ENCODE assay signal across 21 cellular contexts in genomic region chr18:57574866-57575265, GRCh38. TPM values are rescaled to one million over a fixed set of nuclear protein-coding genes. Genes with fewer than 3 reads are reported as not detected.
DNase-seq lines count a peak whose midpoint lies in the region; ATAC-seq and TF ChIP-seq lines count a peak whose summit lies in the region.
"Had no signal": no experiment of that assay in that cellular context is flagged by ENCODE, and none has a peak within 500 bp of the region (broad histone marks: within the 10 kb centered on the region; RNA-seq: fewer than 3 reads in every experiment).

No MANE protein-coding gene starts in this region.

- no peak for TF ChIP-seq CTCF in SK-N-SH (IDR thresholded peaks at IDR 0.05)

- H3K36me3 ChIP-seq in SK-N-SH (replicated peaks in 1 of 2; ENCODE audit: control insufficient read depth in 1 of 2, insufficient read depth in 2 of 2, low read length in 1 of 2) (peaks cover 55 to 59% of the 10 kb centered on the region in 2 experiments), muscle layer of colon (ENCODE audit: insufficient read depth, low read length) (peaks cover 44% of the 10 kb centered on the region)
- H3K36me3 ChIP-seq: SJCRH30 had no signal

- CTCF ChIA-PET in SK-N-SH (lab: Yijun Ruan, JAX) = interaction anchor here (2.5 kb wide), 1 partner anchor 13 kb away, joined by 11 read pairs; no protein-coding TSS in a partner anchor

- H3K27ac ChIP-seq in SK-N-SH (ENCODE audit: low read depth in 2 of 2, low read length in 1 of 2) (no peak overlapping the region), muscle layer of colon (ENCODE audit: low read depth, low read length) (peak overlapping the region; percentile 33), substantia nigra (ENCODE audit: low read depth, low read length, poor library complexity, severe bottlenecking) (no peak overlapping the region)
- H3K27ac ChIP-seq: BLaER1, GM23248, PC-9, SJCRH30 had no signal

- no peaks in the 10 kb centered on the region for H3K9me2 ChIP-seq in SK-N-SH

- peaks cover 5% of the 10 kb centered on the region for H3F3A ChIP-seq in SK-N-SH (replicated peaks; ENCODE audit: insufficient read depth)

- TF ChIP-seq EP300 in SK-N-SH (IDR thresholded peaks at IDR 0.05; ENCODE audit: borderline replicate concordance in 1 of 2, low read depth in 1 of 2, low read length in 1 of 2) = peak in 1 of 2 experiments; percentile 38; a peak in 1 of 4 replicates

- ATAC-seq in HG03457 (IDR thresholded peaks at IDR 0.05; ENCODE audit: unreplicated experiment) = no peak
- ATAC-seq: Right ventricle myocardium inferior had no signal

- no peak overlapping the region for H3K4me2 ChIP-seq in SK-N-SH
- H3K4me2 ChIP-seq: BLaER1, PC-9 had no signal

- WGBS in SK-N-SH (ENCODE audit: low lambda C conversion rate) = 53% methylated on average over 4 of the region's 4 CpGs

- H3K79me2 ChIP-seq in SK-N-SH (ENCODE audit: insufficient read depth) = no peaks in the 10 kb centered on the region

- DNase-seq in COLO829 (ENCODE audit: low spot score) (peak; percentile 58), SK-N-SH (no peak), epidermal melanocyte (ENCODE audit: insufficient read length, low spot score) (peak; percentile 37), substantia nigra (lab: John Stamatoyannopoulos, UW) (no peak)
- DNase-seq in activated naive CD4-positive, alpha-beta T cell treated with Interleukin-2 at 50 U/mL for 16 hours = no peak
- DNase-seq: CD4-positive, CD25-positive, alpha-beta regulatory T cell; GM23248; H7; KBM-7; MG63; NCI-H2029; NCI-H446; NCI-H524 treated with DMSO at 0.1 percent for 48 hours; NCI-H774; NK-92 treated with Interleukin-12 subunit alpha and Interleukin-12 subunit beta, amount 100 ng/mL, for 24 hours; PC-9; SJCRH30 had no signal

- TF ChIP-seq RAD21 in SK-N-SH (IDR thresholded peaks at IDR 0.05; ENCODE audit: low read length) = no peak

- H3K9ac ChIP-seq in SK-N-SH (no peak overlapping the region), muscle layer of colon (ENCODE audit: low read length) (no peak overlapping the region)
- H3K9ac ChIP-seq: BLaER1, GM23248 had no signal

- H3K9me3 ChIP-seq in SK-N-SH (no peaks in the 10 kb centered on the region), muscle layer of colon (ENCODE audit: low read length) (no peaks in the 10 kb centered on the region)
- H3K9me3 ChIP-seq: BLaER1, MG63, SJCRH30 had no signal

- no peak overlapping the region for H3K4me3 ChIP-seq in SK-N-SH (ENCODE audit: low read depth in 2 of 2, low read length in 1 of 2)
- H3K4me3 ChIP-seq in muscle layer of colon (ENCODE audit: low read depth in 1 of 2, low read length in 2 of 2) = no peak overlapping the region
- H3K4me3 ChIP-seq: BLaER1, GM23248, MG63, PC-9, SJCRH30 had no signal

- H3K4me1 ChIP-seq in SK-N-SH (ENCODE audit: control insufficient read depth in 1 of 2, insufficient read depth in 2 of 2, low read depth in 1 of 2, low read length in 1 of 2) = peaks cover 0 to 2% of the 10 kb centered on the region in 2 experiments; a peak in 1 of 4 replicates
- peaks cover 23% of the 10 kb centered on the region for H3K4me1 ChIP-seq in muscle layer of colon (ENCODE audit: insufficient read depth, low read length)
- H3K4me1 ChIP-seq: BLaER1, SJCRH30 had no signal

- POLR2A ChIA-PET in SK-N-SH (lab: Yijun Ruan, JAX) = no interaction called here

- no peaks in the 10 kb centered on the region for H4K20me1 ChIP-seq in SK-N-SH (ENCODE audit: insufficient read depth)
- H4K20me1 ChIP-seq: BLaER1 had no signal

- no peaks in the 10 kb centered on the region for H3K27me3 ChIP-seq in SK-N-SH (ENCODE audit: insufficient read depth)
- no peaks in the 10 kb centered on the region for H3K27me3 ChIP-seq in muscle layer of colon (ENCODE audit: control insufficient read depth in 1 of 2, insufficient read depth in 2 of 2, low read length in 2 of 2)
- H3K27me3 ChIP-seq: BLaER1, MG63, SJCRH30 had no signal

- no peak overlapping the region for H2AFZ ChIP-seq in SK-N-SH (ENCODE audit: low read depth)
- H2AFZ ChIP-seq: GM23248, PC-9 had no signal

TF ChIP-seq in SK-N-SH, 30 proteins besides CTCF, POLR2A, EP300 and RAD21:
- TF ChIP-seq TCF12 (IDR thresholded peaks at IDR 0.05) = peak; percentile 68
- peak; percentile 19; the same call in 1 of the 2 replicates for TF ChIP-seq PBX3 (IDR thresholded peaks at IDR 0.05)
- no peak for TF ChIP-seq EZH2phosphoT487 (IDR thresholded peaks at IDR 0.05; ENCODE audit: borderline replicate concordance, low read depth)
- TF ChIP-seq GABPA (IDR thresholded peaks at IDR 0.05; ENCODE audit: low read depth) = no peak

RNA-seq across cellular contexts. Expression of gene FECH, which starts 11.6 kb away (rescaled TPM):
- polyA plus RNA-seq in SK-N-SH (2012; rRNA removed) = 44.4 and 45.3 TPM in 2 replicates
- polyA plus RNA-seq in SK-N-SH (2012; cell fraction: cytosol; rRNA removed) = 36.9 and 38.7 TPM in 2 replicates
- 21.8 and 27.8 TPM in 2 replicates for polyA plus RNA-seq in SK-N-SH (2012; cell fraction: nucleus; rRNA removed)

RNA-seq across cellular contexts. Expression of gene NARS1, which starts 46.8 kb away (rescaled TPM):
- polyA plus RNA-seq in SK-N-SH (2012; rRNA removed) = 84.9 and 129 TPM in 2 replicates
- 107 and 119 TPM in 2 replicates for polyA plus RNA-seq in SK-N-SH (2012; cell fraction: cytosol; rRNA removed)
- 101 and 188 TPM in 2 replicates for polyA plus RNA-seq in SK-N-SH (2012; cell fraction: nucleus; rRNA removed)

Comparison
In these comparisons a context has a peak if more than half of its experiments do, and no peak if none do; other contexts are left out.
1. DNase-seq: peak in COLO829 (single experiment) and epidermal melanocyte (single experiment); none in SK-N-SH (single experiment), activated naive CD4-positive, alpha-beta T cell treated with Interleukin-2 at 50 U/mL for 16 hours (single experiment) and substantia nigra (0 of 49).